ENCODE assay signal across 9 cellular contexts in genomic region chr4:186472948-186473347, GRCh38.
DNase-seq lines count a peak whose midpoint lies in the region; TF ChIP-seq lines count a peak whose summit lies in the region.
"Had no signal": no experiment of that assay in that cellular context is flagged by ENCODE, and none has a peak within 500 bp of the region (broad histone marks: within the 10 kb centered on the region; RNA-seq: fewer than 3 reads in every experiment).

No MANE protein-coding gene starts in this region.

- peaks cover 17% of the 10 kb centered on the region for H3K27me3 Mint-ChIP-seq in HFFc6 (ENCODE audit: insufficient read depth)

- H3K4me1 ChIP-seq in ascending aorta: no peaks in the 10 kb centered on the region

- no peaks in the 10 kb centered on the region for H3K4me1 Mint-ChIP-seq in HFFc6 (ENCODE audit: low read depth)

- H3K27ac ChIP-seq in ascending aorta: no peak overlapping the region

- intact Hi-C loops in ascending aorta (cut with DNase I): loop anchor here (1.0 kb wide), 1 partner anchor 114 kb away; no protein-coding TSS in a partner anchor

- no peaks in the 10 kb centered on the region for H3K36me3 ChIP-seq in ascending aorta

- TF ChIP-seq CTCF in AG09319 (IDR thresholded peaks at IDR 0.05; ENCODE audit: low read depth, low read length): peak; percentile 58
- TF ChIP-seq CTCF in HFFc6 (IDR thresholded peaks at IDR 0.05): peak; percentile 87
- TF ChIP-seq CTCF in ascending aorta (IDR thresholded peaks at IDR 0.05): peak in 2 of 3 experiments; percentile 38 to 55

- H3K27ac Mint-ChIP-seq in HFFc6: no peak overlapping the region
- H3K27ac Mint-ChIP-seq: activated naive CD8-positive, alpha-beta T cell had no signal

- no peak overlapping the region for H3K4me3 Mint-ChIP-seq in HFFc6
- H3K4me3 Mint-ChIP-seq: activated naive CD8-positive, alpha-beta T cell had no signal

- peak; percentile 7 for DNase-seq in AG09319 (ENCODE audit: extremely low read depth, low read depth)
- DNase-seq in HFFc6: peak; percentile 38
- DNase-seq in ascending aorta (ENCODE audit: low spot score in 2 of 2): no peak
- peak; percentile 59 for DNase-seq in left kidney (ENCODE audit: low read depth, low spot score)
- DNase-seq in stimulated activated CD4-positive, alpha-beta T cell treated with anti-CD3 and anti-CD28 coated beads, Interleukin-4, amount 100 ng/mL, for 4 hours: no peak
- DNase-seq in T-helper 1 cell: no peak
- DNase-seq in AML-193 (lab: John Stamatoyannopoulos, UW): no peak
- DNase-seq in OCI-M2 (lab: John Stamatoyannopoulos, UW; ENCODE audit: unreplicated experiment): no peak

- H3K36me3 Mint-ChIP-seq in HFFc6 (ENCODE audit: low read depth): no peaks in the 10 kb centered on the region
- H3K36me3 Mint-ChIP-seq: activated naive CD8-positive, alpha-beta T cell had no signal

- no peak overlapping the region for H3K4me3 ChIP-seq in ascending aorta

- no peaks in the 10 kb centered on the region for H3K9me3 Mint-ChIP-seq in HFFc6

- no peaks in the 10 kb centered on the region for H3K9me3 ChIP-seq in ascending aorta

- H3K27me3 ChIP-seq in ascending aorta: no peaks in the 10 kb centered on the region

Comparison
In these comparisons a context has a peak if more than half of its experiments do, and no peak if none do; other contexts are left out.
1. DNase-seq: peak in AG09319 (single experiment), HFFc6 (single experiment) and left kidney (single experiment); none in ascending aorta (0 of 2), stimulated activated CD4-positive, alpha-beta T cell treated with anti-CD3 and anti-CD28 coated beads, Interleukin-4, amount 100 ng/mL, for 4 hours (0 of 2), T-helper 1 cell (0 of 5), AML-193 (0 of 2) and OCI-M2 (single experiment).
2. Peak in every context shown above with its lines, with median percentiles within 50 percentile points of each other: CTCF ChIP-seq.